8 cellular contexts compared by ENCODE assay signal in the genomic region with DNA sequence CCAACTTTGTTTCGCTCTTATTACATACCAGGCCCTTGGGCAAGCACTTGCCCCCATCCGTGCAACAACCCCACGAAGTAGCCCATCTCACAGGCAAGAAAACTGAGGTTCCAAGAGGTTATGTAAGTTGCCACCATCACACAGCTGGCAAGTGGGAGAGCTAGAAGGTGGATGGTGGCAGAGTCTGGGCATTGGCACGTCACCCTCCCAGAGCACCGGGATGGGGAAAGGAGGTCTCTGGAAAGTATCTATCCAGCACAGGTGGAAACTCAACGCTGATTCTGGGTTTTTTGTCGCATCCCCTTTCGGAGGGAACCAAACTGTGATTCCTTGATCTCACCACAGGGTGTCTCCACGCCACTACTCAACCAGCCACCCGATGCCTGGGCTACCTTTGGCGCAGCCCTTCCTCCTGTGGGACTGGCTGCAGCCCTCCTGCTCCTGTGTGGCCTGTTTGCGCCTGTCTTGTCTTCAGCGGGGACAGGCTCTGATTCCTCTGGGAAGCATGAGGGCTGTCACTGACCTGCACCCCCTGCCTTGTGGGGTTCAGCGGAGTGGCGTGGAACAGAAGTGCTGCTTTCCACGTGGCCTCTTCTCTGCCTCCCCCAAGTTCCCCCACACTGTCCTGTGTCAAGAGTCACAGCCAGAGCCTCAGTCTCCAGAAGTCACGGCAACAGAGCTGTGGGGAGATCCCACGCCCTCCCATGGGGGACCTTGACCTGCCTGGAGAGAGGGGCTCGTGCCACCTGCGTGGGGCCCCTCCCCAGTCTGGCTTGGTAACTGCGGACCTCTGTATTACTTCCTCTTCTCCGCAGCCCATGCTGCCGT. TPM values are rescaled to one million over a fixed set of nuclear protein-coding genes. Genes with fewer than 3 reads are reported as not detected.
A peak's percentile ranks its signal among the peaks of the same experiment; 100 is the strongest.
DNase-seq lines count a peak whose midpoint lies in the region; ATAC-seq and TF ChIP-seq lines count a peak whose summit lies in the region.

No MANE protein-coding gene starts in this region.

- H3K9me3 ChIP-seq in PC-9 (ENCODE audit: insufficient read depth, low read depth) (no peaks in the 10 kb centered on the region), adipocyte (ENCODE audit: control insufficient read depth, low read length) (no peaks in the 10 kb centered on the region), heart left ventricle (no peaks in the 10 kb centered on the region)

- CTCF ChIA-PET in PC-9 (lab: Charles Lee) = no interaction called here

- 33 to 39% (median 34%) methylated on average over 18 to 23 of the region's 23 CpGs for WGBS in heart left ventricle, 4 donors

- no peaks in the 10 kb centered on the region for H3K4me1 ChIP-seq in PC-9 (replicated peaks; ENCODE audit: insufficient read depth)
- H3K4me1 ChIP-seq in adipocyte (ENCODE audit: control insufficient read depth, insufficient read depth, low read length) = peaks cover 9% of the 10 kb centered on the region
- H3K4me1 ChIP-seq in heart left ventricle = peaks cover 0 to 25% (median 8%) of the 10 kb centered on the region in 12 donors

- no peaks in the 10 kb centered on the region for H3K36me3 ChIP-seq in PC-9 (ENCODE audit: low read depth)
- no peaks in the 10 kb centered on the region for H3K36me3 ChIP-seq in adipocyte (ENCODE audit: control insufficient read depth, insufficient read depth, low read length, severe bottlenecking)
- no peaks in the 10 kb centered on the region for H3K36me3 ChIP-seq in heart left ventricle

- POLR2A ChIA-PET in PC-9 (lab: Charles Lee; ENCODE audit: unreplicated experiment) = no interaction called here

- H3K4me3 ChIP-seq in PC-9 (no peak overlapping the region), adipocyte (ENCODE audit: low read length) (no peak overlapping the region), heart left ventricle (no peak overlapping the region)

- ATAC-seq in heart left ventricle (peak; percentile 37 to 75 (median 64)), GM19467 (IDR thresholded peaks at IDR 0.05; ENCODE audit: unreplicated experiment) (no peak)

- no TSS peak for BruUV-seq in PC-9 (replicated peaks; lab: Mats Ljungman, UMichigan)

- no peaks in the 10 kb centered on the region for H3F3A ChIP-seq in PC-9 (ENCODE audit: insufficient read depth, low read depth)

- H4K20me1 ChIP-seq in PC-9 (ENCODE audit: insufficient read depth) = no peaks in the 10 kb centered on the region

- intact Hi-C loops in PC-9 (cut with micrococcal nuclease; ENCODE audit: unreplicated experiment) = loop anchor here (1.0 to 5.0 kb wide), 5 partner anchors 40 to 340 kb away; partner anchors contain the start of genes GRIK4 and OAF
- intact Hi-C loops in heart left ventricle (cut with DNase I) = loop anchor here in 9 of 10 donors (1.0 to 5.0 kb wide), 10 partner anchors 40 to 690 kb away; partner anchors contain the start of gene OAF (in 1 of the 9)
- intact Hi-C loops in posterior vena cava (cut with DNase I) = loop anchor here (1.0 to 5.0 kb wide), 4 partner anchors 9 to 125 kb away; no protein-coding TSS in a partner anchor

- H2AFZ ChIP-seq in PC-9 = no peak overlapping the region

- DNase-seq in NCI-H1417 (lab: John Stamatoyannopoulos, UW) = peak; percentile 47 to 70 (median 53)
- no peak for DNase-seq in NCI-H1417 treated with DMSO at 0.1 percent for 48 hours (lab: John Stamatoyannopoulos, UW)
- peak; percentile 72 for DNase-seq in HPDE6-E6E7 (ENCODE audit: extremely low spot score)
- DNase-seq in PC-9 = peak; percentile 63 to 68
- peak; percentile 88 for DNase-seq in adipocyte (ENCODE audit: low read depth)
- peak; percentile 68 to 81 (median 71) for DNase-seq in heart left ventricle
- DNase-seq in posterior vena cava (ENCODE audit: low spot score) = peak; percentile 86

- peak; percentile 94 for TF ChIP-seq CTCF in PC-9 (conservative IDR thresholded peaks at IDR 0.05)
- TF ChIP-seq CTCF in heart left ventricle (IDR thresholded peaks at IDR 0.05) = peak; percentile 73 to 93 (median 84)

- no peaks in the 10 kb centered on the region for H3K9me2 ChIP-seq in PC-9 (ENCODE audit: insufficient read depth)

- no peaks in the 10 kb centered on the region for H3K79me2 ChIP-seq in PC-9 (ENCODE audit: low read depth)

- H3K9ac ChIP-seq in adipocyte (ENCODE audit: low read length) = no peak overlapping the region

- TF ChIP-seq POLR2A in heart left ventricle (IDR thresholded peaks at IDR 0.05) = no peak

- H3K27me3 ChIP-seq in PC-9 (ENCODE audit: insufficient read depth, low read depth) (peaks cover 21% of the 10 kb centered on the region), adipocyte (replicated peaks; ENCODE audit: control insufficient read depth, insufficient read depth, low read length) (peaks cover 19% of the 10 kb centered on the region), heart left ventricle (peaks cover 0 to 61% (median 21%) of the 10 kb centered on the region in 9 donors)

- no peak overlapping the region for H3K27ac ChIP-seq in PC-9
- H3K27ac ChIP-seq in heart left ventricle = no peak overlapping the region

- no peak overlapping the region for H3K4me2 ChIP-seq in PC-9

RNA-seq across cellular contexts. Expression of gene TRIM29, which starts 34.4 kb away (rescaled TPM):
- 208 and 293 TPM in 2 replicates for total RNA-seq in PC-9 (2021)
- total RNA-seq in heart left ventricle = 1 to 10 TPM in 1 of 9 donors, under 1 TPM in 1, not detected in 7; 0.56 to 6.4 TPM
- under 1 TPM in 1 of 2 donors, not detected in 1; 0.14 TPM for polyA plus RNA-seq in heart left ventricle
- 1 to 10 TPM; 8.5 to 8.7 TPM for total RNA-seq in posterior vena cava

RNA-seq across cellular contexts. Expression of gene OAF, which starts 38.6 kb away (rescaled TPM):
- total RNA-seq in PC-9 (2021) (45.6 and 66.1 TPM in 2 replicates), heart left ventricle (10 to 100 TPM; 10.3 to 41.9 (median 19.9) TPM), posterior vena cava (10 to 100 TPM; 44.1 to 82.6 TPM)
- polyA plus RNA-seq in heart left ventricle = 10 to 100 TPM; 11.9 to 26.4 TPM

Comparison
In these comparisons a context has a peak if more than half of its experiments do, and no peak if none do; other contexts are left out.
1. RNA of gene TRIM29, which starts 34.4 kb away (total RNA-seq): 208 to 293 TPM in PC-9; 8.5 to 8.7 TPM in posterior vena cava and 0.56 to 6.4 TPM in heart left ventricle; every median in the first group is over 10 times any median in the second.